11 cellular contexts compared by ENCODE assay signal in the genomic region with DNA sequence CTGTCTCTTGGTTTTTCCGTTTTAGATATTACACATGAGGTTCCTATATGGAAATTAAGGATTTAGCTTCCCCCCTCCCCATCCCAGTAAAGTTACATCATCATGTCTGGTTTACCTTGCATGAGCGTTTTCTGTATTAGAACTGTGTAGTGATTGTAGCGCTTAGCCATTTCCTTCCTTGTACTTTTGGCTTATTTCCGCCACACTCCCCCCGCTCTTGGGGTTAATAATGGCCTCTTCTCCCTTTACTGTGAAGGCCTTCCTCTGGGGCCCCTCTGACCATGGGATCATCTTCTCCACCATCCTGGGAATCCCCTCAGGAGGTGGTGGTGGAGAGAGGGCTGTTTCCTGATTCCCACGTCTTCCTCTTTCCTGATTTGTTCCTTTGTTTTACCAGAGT. TPM values are rescaled to one million over a fixed set of nuclear protein-coding genes. Genes with fewer than 3 reads are reported as not detected.
DNase-seq lines count a peak whose midpoint lies in the region; ATAC-seq and TF ChIP-seq lines count a peak whose summit lies in the region.
"Had no signal": no experiment of that assay in that cellular context is flagged by ENCODE, and none has a peak within 500 bp of the region (broad histone marks: within the 10 kb centered on the region; RNA-seq: fewer than 3 reads in every experiment).

No MANE protein-coding gene starts in this region.

- H3K27ac ChIP-seq in smooth muscle cell (ENCODE audit: low read depth) (peak overlapping the region; percentile 99), ovary (no peak overlapping the region)

- H3K79me2 ChIP-seq in smooth muscle cell (ENCODE audit: low read depth) = peaks cover 50% of the 10 kb centered on the region

- TF ChIP-seq EP300 in ovary (IDR thresholded peaks at IDR 0.05) = no peak

- H3K4me3 ChIP-seq in smooth muscle cell (no peak overlapping the region), ovary (no peak overlapping the region)
- H3K4me3 ChIP-seq: tibial nerve had no signal

- H3K9me3 Mint-ChIP-seq in activated CD8-positive, alpha-beta T cell treated with anti-CD3 and anti-CD28 coated beads, Interleukin-2, amount 10 ng/mL, durations not matched to agents 7 days and 5 days (ENCODE audit: insufficient read depth) = no peaks in the 10 kb centered on the region
- H3K9me3 Mint-ChIP-seq in glutamatergic neuron (ENCODE audit: unreplicated experiment) = peaks cover 2% of the 10 kb centered on the region

- TF ChIP-seq CTCF in glutamatergic neuron (IDR thresholded peaks at IDR 0.05; ENCODE audit: partially characterized antibody, unreplicated experiment) = no peak
- TF ChIP-seq CTCF in smooth muscle cell (IDR thresholded peaks at IDR 0.05; ENCODE audit: borderline replicate concordance, insufficient read depth, poor library complexity, severe bottlenecking) = no peak
- TF ChIP-seq CTCF in ovary (IDR thresholded peaks at IDR 0.05) = no peak

- H3K27me3 ChIP-seq in smooth muscle cell (ENCODE audit: low read depth) (no peaks in the 10 kb centered on the region), ovary (no peaks in the 10 kb centered on the region)
- H3K27me3 ChIP-seq: tibial nerve had no signal

- DNase-seq in HK-2 (ENCODE audit: unreplicated experiment) = peak; percentile 58
- DNase-seq in activated CD8-positive, alpha-beta T cell treated with anti-CD3 and anti-CD28 coated beads, Interleukin-2, amount 10 ng/mL, durations not matched to agents 7 days and 5 days = no peak
- no peak for DNase-seq in glutamatergic neuron
- DNase-seq in smooth muscle cell (lab: John Stamatoyannopoulos, UW; ENCODE audit: unreplicated experiment) = no peak
- DNase-seq in globus pallidus (ENCODE audit: low spot score) = no peak
- no peak for DNase-seq in DMS53 treated with DMSO at 0.1 percent for 48 hours (lab: John Stamatoyannopoulos, UW; ENCODE audit: unreplicated experiment)
- DNase-seq in ovary = no peak
- no peak for DNase-seq in activated CD4-positive, alpha-beta T cell treated with anti-CD3 and anti-CD28 coated beads for 48 hours
- DNase-seq: activated effector memory CD4-positive, alpha-beta T cell treated with Interleukin-2 at 50 U/mL for 16 hours; NCI-H2171 treated with DMSO at 0.1 percent for 48 hours had no signal

- H3K27ac Mint-ChIP-seq in activated CD8-positive, alpha-beta T cell treated with anti-CD3 and anti-CD28 coated beads, Interleukin-2, amount 10 ng/mL, durations not matched to agents 7 days and 5 days = peak overlapping the region; percentile 60
- H3K27ac Mint-ChIP-seq in glutamatergic neuron (ENCODE audit: unreplicated experiment) = peak overlapping the region; percentile 59

- H3K4me1 Mint-ChIP-seq in activated CD8-positive, alpha-beta T cell treated with anti-CD3 and anti-CD28 coated beads, Interleukin-2, amount 10 ng/mL, durations not matched to agents 7 days and 5 days (ENCODE audit: low read depth) = peaks cover 55% of the 10 kb centered on the region
- peaks cover 24% of the 10 kb centered on the region for H3K4me1 Mint-ChIP-seq in glutamatergic neuron (ENCODE audit: low read depth, unreplicated experiment)

- peaks cover 24% of the 10 kb centered on the region for H3K36me3 Mint-ChIP-seq in activated CD8-positive, alpha-beta T cell treated with anti-CD3 and anti-CD28 coated beads, Interleukin-2, amount 10 ng/mL, durations not matched to agents 7 days and 5 days (ENCODE audit: low read depth)
- H3K36me3 Mint-ChIP-seq in glutamatergic neuron (ENCODE audit: unreplicated experiment) = no peaks in the 10 kb centered on the region

- no peak for ATAC-seq in activated CD8-positive, alpha-beta T cell treated with anti-CD3 and anti-CD28 coated beads, Interleukin-2, amount 10 ng/mL, durations not matched to agents 7 days and 5 days

- POLR2A ChIA-PET in activated CD8-positive, alpha-beta T cell treated with anti-CD3 and anti-CD28 coated beads, Interleukin-2, amount 10 ng/mL, durations not matched to agents 7 days and 5 days (lab: Charles Lee) = no interaction called here

- intact Hi-C loops in ovary (cut with DNase I) = loop anchor here in 2 of 4 donors (5.0 to 10.0 kb wide), 3 partner anchors 63 to 136 kb away; a partner anchor contains a TSS

- no peak overlapping the region for H3K4me3 Mint-ChIP-seq in activated CD8-positive, alpha-beta T cell treated with anti-CD3 and anti-CD28 coated beads, Interleukin-2, amount 10 ng/mL, durations not matched to agents 7 days and 5 days
- peak overlapping the region; percentile 30 for H3K4me3 Mint-ChIP-seq in glutamatergic neuron (ENCODE audit: unreplicated experiment)

- H3K27me3 Mint-ChIP-seq in activated CD8-positive, alpha-beta T cell treated with anti-CD3 and anti-CD28 coated beads, Interleukin-2, amount 10 ng/mL, durations not matched to agents 7 days and 5 days (ENCODE audit: low read depth) = no peaks in the 10 kb centered on the region
- H3K27me3 Mint-ChIP-seq in glutamatergic neuron (ENCODE audit: unreplicated experiment) = peaks cover 7% of the 10 kb centered on the region

- CTCF ChIA-PET in activated CD8-positive, alpha-beta T cell treated with anti-CD3 and anti-CD28 coated beads, Interleukin-2, amount 10 ng/mL, durations not matched to agents 7 days and 5 days (lab: Charles Lee) = interaction anchor here (1.2 to 1.4 kb wide), 3 partner anchors 24 to 107 kb away, joined by 3 to 5 read pairs (median 4); a partner anchor contains a TSS

- H2AFZ ChIP-seq in smooth muscle cell (ENCODE audit: low read depth) = no peak overlapping the region

- peaks cover 24% of the 10 kb centered on the region for H3F3A ChIP-seq in smooth muscle cell (ENCODE audit: low read depth)

- WGBS in smooth muscle cell (ENCODE audit: low lambda C conversion rate) = 70% methylated on average over 6 of the region's 6 CpGs
- 78 to 88% (median 86%) methylated on average over 6 of the region's 6 CpGs for WGBS in ovary, 3 donors

- H3K9me3 ChIP-seq in smooth muscle cell (replicated peaks; ENCODE audit: low read depth) (no peaks in the 10 kb centered on the region), ovary (no peaks in the 10 kb centered on the region)
- H3K9me3 ChIP-seq: tibial nerve had no signal

- H3K4me2 ChIP-seq in smooth muscle cell = no peak overlapping the region

- peaks cover 13% of the 10 kb centered on the region for H4K20me1 ChIP-seq in smooth muscle cell (ENCODE audit: low read depth)

- H3K4me1 ChIP-seq in smooth muscle cell (ENCODE audit: low read depth) (peaks cover 25% of the 10 kb centered on the region), ovary (ENCODE audit: insufficient read depth) (peaks cover 13% of the 10 kb centered on the region)

- H3K36me3 ChIP-seq in smooth muscle cell (ENCODE audit: low read depth) = no peaks in the 10 kb centered on the region
- H3K36me3 ChIP-seq in ovary = no peaks in the 10 kb centered on the region

- no peak for TF ChIP-seq POLR2A in ovary (IDR thresholded peaks at IDR 0.05)

- no peak overlapping the region for H3K9ac ChIP-seq in smooth muscle cell (ENCODE audit: low read depth)

RNA-seq across cellular contexts. Expression of a gene that starts 27.2 kb away (rescaled TPM):
- total RNA-seq in activated CD8-positive, alpha-beta T cell treated with anti-CD3 and anti-CD28 coated beads, Interleukin-2, amount 10 ng/mL, durations not matched to agents 7 days and 5 days = 10 to 100 TPM; 47.3 to 55.0 TPM
- total RNA-seq in glutamatergic neuron (ENCODE audit: unreplicated experiment) (49.8 TPM), smooth muscle cell (16.6 and 24.6 TPM in 2 replicates), ovary (10 to 100 TPM; 16.3 to 37.3 (median 23.1) TPM)
- polyA plus RNA-seq in smooth muscle cell (37.6 and 48.2 TPM in 2 replicates), ovary (10 to 100 TPM in 1 of 2 donors, 1 to 10 TPM in 1; 2.4 to 26.4 TPM)
